In genomic region chr17:57284583-57284982, GRCh38 we compare ENCODE assay signal across 10 cellular contexts. TPM values are rescaled to one million over a fixed set of nuclear protein-coding genes. Genes with fewer than 3 reads are reported as not detected.
DNase-seq lines count a peak whose midpoint lies in the region; ATAC-seq and TF ChIP-seq lines count a peak whose summit lies in the region.
"Had no signal": no experiment of that assay in that cellular context is flagged by ENCODE, and none has a peak within 500 bp of the region (broad histone marks: within the 10 kb centered on the region; RNA-seq: fewer than 3 reads in every experiment).

No MANE protein-coding gene starts in this region.

- H3K27ac ChIP-seq in aorta (ENCODE audit: low read depth in 1 of 2, low read length in 2 of 2), result no peak overlapping the region

- H3K36me3 ChIP-seq in aorta (ENCODE audit: control insufficient read depth in 1 of 2, insufficient read depth in 2 of 2, low read length in 1 of 2), result no peaks in the 10 kb centered on the region
- H3K36me3 ChIP-seq: Peyer's patch had no signal

- peaks cover 0 to 2% of the 10 kb centered on the region in 2 donors for H3K4me1 ChIP-seq in aorta (ENCODE audit: control insufficient read depth in 1 of 2, insufficient read depth in 2 of 2, low read length in 2 of 2)

- H3K27me3 Mint-ChIP-seq in activated naive CD8-positive, alpha-beta T cell treated with anti-CD3 and anti-CD28 coated beads, Interleukin-2, amount 50 U/mL, for 24 hours, result no peaks in the 10 kb centered on the region
- H3K27me3 Mint-ChIP-seq in neural crest cell (ENCODE audit: low read depth), result no peaks in the 10 kb centered on the region

- no peaks in the 10 kb centered on the region for H3K9me3 ChIP-seq in aorta (ENCODE audit: control insufficient read depth, low read length)
- H3K9me3 ChIP-seq: Peyer's patch had no signal

- peak overlapping the region; percentile 84 for H3K27ac Mint-ChIP-seq in activated naive CD8-positive, alpha-beta T cell treated with anti-CD3 and anti-CD28 coated beads, Interleukin-2, amount 50 U/mL, for 24 hours
- H3K27ac Mint-ChIP-seq in neural crest cell (ENCODE audit: unreplicated experiment), result peak overlapping the region; percentile 90

- peaks cover 14% of the 10 kb centered on the region for H3K36me3 Mint-ChIP-seq in activated naive CD8-positive, alpha-beta T cell treated with anti-CD3 and anti-CD28 coated beads, Interleukin-2, amount 50 U/mL, for 24 hours (ENCODE audit: low read depth)
- H3K36me3 Mint-ChIP-seq in neural crest cell (ENCODE audit: low read depth), result peaks cover 5% of the 10 kb centered on the region

- 91% methylated on average over 3 of the region's 3 CpGs for WGBS in aorta, 2 donors

- H3K4me1 Mint-ChIP-seq in activated naive CD8-positive, alpha-beta T cell treated with anti-CD3 and anti-CD28 coated beads, Interleukin-2, amount 50 U/mL, for 24 hours, result peaks cover 80% of the 10 kb centered on the region
- peaks cover 93% of the 10 kb centered on the region for H3K4me1 Mint-ChIP-seq in neural crest cell

- intact Hi-C loops in aorta (cut with DNase I), result no loop called here

- no peak for DNase-seq in Jurkat, Clone E6-1 (ENCODE audit: low read depth, low spot score)
- DNase-seq in activated naive CD8-positive, alpha-beta T cell treated with anti-CD3 and anti-CD28 coated beads, Interleukin-2, amount 50 U/mL, for 24 hours, result peak; percentile 34
- DNase-seq in neural crest cell (ENCODE audit: low read depth, low spot score) (no peak), aorta (no peak)
- DNase-seq: NCI-H2171 had no signal

- no peaks in the 10 kb centered on the region for H3K27me3 ChIP-seq in aorta (ENCODE audit: control insufficient read depth in 1 of 2, insufficient read depth in 2 of 2, low read length in 1 of 2)
- H3K27me3 ChIP-seq: Peyer's patch had no signal

- H3K4me3 Mint-ChIP-seq in activated naive CD8-positive, alpha-beta T cell treated with anti-CD3 and anti-CD28 coated beads, Interleukin-2, amount 50 U/mL, for 24 hours, result peak overlapping the region; percentile 71
- H3K4me3 Mint-ChIP-seq in neural crest cell, result peak overlapping the region; percentile 60

- H3K9me3 Mint-ChIP-seq in activated naive CD8-positive, alpha-beta T cell treated with anti-CD3 and anti-CD28 coated beads, Interleukin-2, amount 50 U/mL, for 24 hours, result no peaks in the 10 kb centered on the region
- H3K9me3 Mint-ChIP-seq in neural crest cell, result no peaks in the 10 kb centered on the region

- no peak for TF ChIP-seq CTCF in neural crest cell (conservative IDR thresholded peaks at IDR 0.05)

- peak; percentile 65 for ATAC-seq in activated naive CD8-positive, alpha-beta T cell treated with anti-CD3 and anti-CD28 coated beads, Interleukin-2, amount 50 U/mL, for 24 hours
- ATAC-seq in HG02623 (IDR thresholded peaks at IDR 0.05; ENCODE audit: unreplicated experiment) (no peak), aorta (ENCODE audit: low FRiP score) (no peak), HG03097 (IDR thresholded peaks at IDR 0.05; ENCODE audit: low FRiP score, unreplicated experiment) (no peak), GM19023 (IDR thresholded peaks at IDR 0.05; ENCODE audit: unreplicated experiment) (no peak)

- H3K4me3 ChIP-seq in GM08714 (ENCODE audit: low read length) (peak overlapping the region; percentile 35; the same call in 1 of the 2 replicates), aorta (ENCODE audit: low read length in 2 of 2) (no peak overlapping the region)
- peak overlapping the region; percentile 32 for H3K4me3 ChIP-seq in Jurkat, Clone E6-1 (ENCODE audit: low read length)

RNA-seq across cellular contexts. Expression of gene MSI2, which starts 28.3 kb away (rescaled TPM):
- 51.6 TPM for polyA plus RNA-seq in Jurkat, Clone E6-1 (2012; ENCODE audit: insufficient read depth, insufficient read length)
- total RNA-seq in neural crest cell, result 140 and 150 TPM in 2 replicates
- 10 to 100 TPM; 47.2 to 48.2 TPM for total RNA-seq in aorta
- 10 to 100 TPM in 1 of 2 donors, 1 to 10 TPM in 1; 9.3 to 11.0 TPM for polyA plus RNA-seq in aorta

Comparison
In these comparisons a context has a peak if more than half of its experiments do, and no peak if none do; other contexts are left out.
1. H3K4me3 ChIP-seq: peak in GM08714 (single experiment) and Jurkat, Clone E6-1 (single experiment); none in aorta (0 of 2).